ENCODE assay signal across 9 cellular contexts in genomic region chr12:94427520-94428381, GRCh38. TPM values are rescaled to one million over a fixed set of nuclear protein-coding genes. Genes with fewer than 3 reads are reported as not detected.
DNase-seq lines count a peak whose midpoint lies in the region; ATAC-seq and TF ChIP-seq lines count a peak whose summit lies in the region.
"Had no signal": no experiment of that assay in that cellular context is flagged by ENCODE, and none has a peak within 500 bp of the region (broad histone marks: within the 10 kb centered on the region; RNA-seq: fewer than 3 reads in every experiment).

No MANE protein-coding gene starts in this region.

- peaks cover 52% of the 10 kb centered on the region for H3K36me3 Mint-ChIP-seq in activated naive CD4-positive, alpha-beta T cell treated with anti-CD3 and anti-CD28 coated beads, Interleukin-2, amount 50 U/mL, for 24 hours
- H3K36me3 Mint-ChIP-seq in T-helper 17 cell (ENCODE audit: low read depth) = peaks cover 10% of the 10 kb centered on the region
- H3K36me3 Mint-ChIP-seq in activated T-helper 2 cell treated with anti-CD3 and anti-CD28 coated beads, Interferon-gamma antibody, Interleukin-2, Interleukin-4, amounts not matched to agents 10 μg/mL and 5 μg/mL and 100 μg/mL, durations not matched to agents 14 hours and 24 hours and 36 hours (ENCODE audit: low read depth) = peaks cover 79% of the 10 kb centered on the region

- TF ChIP-seq EP300 in transverse colon (IDR thresholded peaks at IDR 0.05; ENCODE audit: low read depth) = no peak

- peak overlapping the region in 3 of 4 donors; percentile 10 to 53 (median 46) for H3K27ac ChIP-seq in transverse colon
- peak overlapping the region in 1 of 8 donors; percentile 1 for H3K27ac ChIP-seq in spleen
- H3K27ac ChIP-seq: HL-60 had no signal

- H3K27me3 ChIP-seq in transverse colon (no peaks in the 10 kb centered on the region), spleen (replicated peaks in 1 of 7) (no peaks in the 10 kb centered on the region)

- H3K27me3 Mint-ChIP-seq in activated naive CD4-positive, alpha-beta T cell treated with anti-CD3 and anti-CD28 coated beads, Interleukin-2, amount 50 U/mL, for 24 hours = no peaks in the 10 kb centered on the region
- no peaks in the 10 kb centered on the region for H3K27me3 Mint-ChIP-seq in T-helper 17 cell
- no peaks in the 10 kb centered on the region for H3K27me3 Mint-ChIP-seq in activated T-helper 2 cell treated with anti-CD3 and anti-CD28 coated beads, Interferon-gamma antibody, Interleukin-2, Interleukin-4, amounts not matched to agents 10 μg/mL and 5 μg/mL and 100 μg/mL, durations not matched to agents 14 hours and 24 hours and 36 hours (ENCODE audit: low read depth)

- H3K4me1 ChIP-seq in transverse colon (peaks cover 0 to 17% (median 12%) of the 10 kb centered on the region in 4 donors), spleen (peaks cover 0 to 7% (median 0%) of the 10 kb centered on the region in 6 donors)

- TF ChIP-seq CTCF in transverse colon (IDR thresholded peaks at IDR 0.05) (no peak), spleen (IDR thresholded peaks at IDR 0.05 in 8 of 11, conservative IDR thresholded peaks at IDR 0.05 in 3 of 11) (no peak)

- H3K36me3 ChIP-seq in transverse colon (no peaks in the 10 kb centered on the region), spleen (peaks cover 0 to 12% (median 0%) of the 10 kb centered on the region in 6 donors)

- WGBS in transverse colon (ENCODE audit: low coverage in 1 of 2), 2 donors = 18 to 22% methylated on average over 3 of the region's 3 CpGs
- 25 to 42% (median 37%) methylated on average over 3 of the region's 3 CpGs for WGBS in spleen, 5 donors

- H3K4me3 Mint-ChIP-seq in activated naive CD4-positive, alpha-beta T cell treated with anti-CD3 and anti-CD28 coated beads, Interleukin-2, amount 50 U/mL, for 24 hours = no peak overlapping the region
- peak overlapping the region; percentile 32 for H3K4me3 Mint-ChIP-seq in T-helper 17 cell
- no peak overlapping the region for H3K4me3 Mint-ChIP-seq in activated T-helper 2 cell treated with anti-CD3 and anti-CD28 coated beads, Interferon-gamma antibody, Interleukin-2, Interleukin-4, amounts not matched to agents 10 μg/mL and 5 μg/mL and 100 μg/mL, durations not matched to agents 14 hours and 24 hours and 36 hours (ENCODE audit: low read depth)

- ATAC-seq in T-helper 17 cell (no peak), GM18519 (IDR thresholded peaks at IDR 0.05; ENCODE audit: low FRiP score, unreplicated experiment) (no peak)

- H3K9me3 ChIP-seq in T-helper 17 cell (ENCODE audit: control insufficient read depth, low read length, poor library complexity, severe bottlenecking) = peaks cover 7% of the 10 kb centered on the region
- H3K9me3 ChIP-seq in transverse colon = peaks cover 12 to 16% of the 10 kb centered on the region in 2 donors
- H3K9me3 ChIP-seq in spleen = peaks cover 0 to 53% (median 43%) of the 10 kb centered on the region in 8 donors

- peaks cover 9% of the 10 kb centered on the region for H3K9me3 Mint-ChIP-seq in activated naive CD4-positive, alpha-beta T cell treated with anti-CD3 and anti-CD28 coated beads, Interleukin-2, amount 50 U/mL, for 24 hours
- peaks cover 66% of the 10 kb centered on the region for H3K9me3 Mint-ChIP-seq in activated T-helper 2 cell treated with anti-CD3 and anti-CD28 coated beads, Interferon-gamma antibody, Interleukin-2, Interleukin-4, amounts not matched to agents 10 μg/mL and 5 μg/mL and 100 μg/mL, durations not matched to agents 14 hours and 24 hours and 36 hours

- in situ Hi-C loops in transverse colon (cut with MboI; ENCODE audit: low pct_ligation_motif_present in 1 of 4, low pct_unique_long_range_greater_than_20kb in 1 of 4, low sequenced_read_pairs in 3 of 4) = loop anchor here in 2 of 4 donors (25.0 kb wide), 1 partner anchor 290 kb away; the partner anchor contains the start of gene PLXNC1 (in 2 of the 2)

- peaks cover 33% of the 10 kb centered on the region for H3K4me1 Mint-ChIP-seq in activated naive CD4-positive, alpha-beta T cell treated with anti-CD3 and anti-CD28 coated beads, Interleukin-2, amount 50 U/mL, for 24 hours
- no peaks in the 10 kb centered on the region for H3K4me1 Mint-ChIP-seq in T-helper 17 cell
- peaks cover 8% of the 10 kb centered on the region for H3K4me1 Mint-ChIP-seq in activated T-helper 2 cell treated with anti-CD3 and anti-CD28 coated beads, Interferon-gamma antibody, Interleukin-2, Interleukin-4, amounts not matched to agents 10 μg/mL and 5 μg/mL and 100 μg/mL, durations not matched to agents 14 hours and 24 hours and 36 hours (ENCODE audit: low read depth)

- intact Hi-C loops in transverse colon (cut with DNase I; ENCODE audit: low total_unique reads) = no loop called here
- intact Hi-C loops in activated T-helper 2 cell treated with anti-CD3 and anti-CD28 coated beads, Interferon-gamma antibody, Interleukin-2, Interleukin-4, amounts not matched to agents 10 μg/mL and 5 μg/mL and 100 μg/mL, durations not matched to agents 14 hours and 24 hours and 36 hours (cut with micrococcal nuclease) = no loop called here
- intact Hi-C loops in spleen (cut with DNase I; ENCODE audit: low total_unique reads) = no loop called here

- TF ChIP-seq POLR2A in transverse colon (IDR thresholded peaks at IDR 0.05) (no peak), spleen (IDR thresholded peaks at IDR 0.05) (no peak)

- H3K27ac Mint-ChIP-seq in activated naive CD4-positive, alpha-beta T cell treated with anti-CD3 and anti-CD28 coated beads, Interleukin-2, amount 50 U/mL, for 24 hours = peak overlapping the region; percentile 59
- no peak overlapping the region for H3K27ac Mint-ChIP-seq in T-helper 17 cell
- H3K27ac Mint-ChIP-seq in activated T-helper 2 cell treated with anti-CD3 and anti-CD28 coated beads, Interferon-gamma antibody, Interleukin-2, Interleukin-4, amounts not matched to agents 10 μg/mL and 5 μg/mL and 100 μg/mL, durations not matched to agents 14 hours and 24 hours and 36 hours = no peak overlapping the region

- no peak overlapping the region for H3K4me3 ChIP-seq in transverse colon
- H3K4me3 ChIP-seq in spleen = no peak overlapping the region

- no peak for DNase-seq in activated naive CD4-positive, alpha-beta T cell (lab: John Stamatoyannopoulos, UW)
- DNase-seq in T-helper 17 cell = no peak
- peak; percentile 9 for DNase-seq in hepatic stellate cell (ENCODE audit: low spot score)
- peak; percentile 24 for DNase-seq in transverse colon
- DNase-seq in activated T-helper 2 cell treated with anti-CD3 and anti-CD28 coated beads, Interferon-gamma antibody, Interleukin-2, Interleukin-4, amounts not matched to agents 10 μg/mL and 5 μg/mL and 100 μg/mL, durations not matched to agents 14 hours and 24 hours and 36 hours (ENCODE audit: low spot score) = no peak
- DNase-seq in spleen = no peak

RNA-seq across cellular contexts. Expression of gene CEP83, which starts 31.9 kb away (rescaled TPM):
- total RNA-seq in T-helper 17 cell (10 to 100 TPM; 19.1 to 19.7 TPM), transverse colon (100 to 1,000 TPM in 1 of 4 donors, 10 to 100 TPM in 2, 1 to 10 TPM in 1; 3.0 to 104 (median 17.0) TPM), spleen (10 to 100 TPM; 13.0 to 29.0 (median 15.8) TPM)
- total RNA-seq in activated T-helper 2 cell treated with anti-CD3 and anti-CD28 coated beads, Interferon-gamma antibody, Interleukin-2, Interleukin-4, amounts not matched to agents 10 μg/mL and 5 μg/mL and 100 μg/mL, durations not matched to agents 14 hours and 24 hours and 36 hours = 32.4 and 35.9 TPM in 2 replicates
- 10 to 100 TPM in 1 of 3 donors, 1 to 10 TPM in 2; 6.8 to 12.9 (median 7.0) TPM for polyA plus RNA-seq in spleen

Comparison
In these comparisons a context has a peak if more than half of its experiments do, and no peak if none do; other contexts are left out.
1. DNase-seq: peak in hepatic stellate cell (single experiment) and transverse colon (single experiment); none in activated naive CD4-positive, alpha-beta T cell (0 of 4), T-helper 17 cell (0 of 3), activated T-helper 2 cell treated with anti-CD3 and anti-CD28 coated beads, Interferon-gamma antibody, Interleukin-2, Interleukin-4, amounts not matched to agents 10 μg/mL and 5 μg/mL and 100 μg/mL, durations not matched to agents 14 hours and 24 hours and 36 hours (single experiment) and spleen (single experiment).